Comparison of ENCODE assay signal across 8 cellular contexts in genomic region chr7:39948932-39949928, GRCh38. TPM values are rescaled to one million over a fixed set of nuclear protein-coding genes. Genes with fewer than 3 reads are reported as not detected.
DNase-seq lines count a peak whose midpoint lies in the region; ATAC-seq lines count a peak whose summit lies in the region.

No MANE protein-coding gene starts in this region.

- no peaks in the 10 kb centered on the region for H3K27me3 ChIP-seq in effector memory CD4-positive, alpha-beta T cell (replicated peaks; ENCODE audit: control insufficient read depth, insufficient read depth, low read length, poor library complexity, severe bottlenecking)

- H3K27ac ChIP-seq in effector memory CD4-positive, alpha-beta T cell (ENCODE audit: insufficient read depth, low read length, poor library complexity, severe bottlenecking) = peak overlapping the region; percentile 98

- peak overlapping the region; percentile 97 for H3K4me3 ChIP-seq in effector memory CD4-positive, alpha-beta T cell (ENCODE audit: insufficient read depth, low read depth, low read length, poor library complexity, severe bottlenecking)

- H3K4me1 ChIP-seq in effector memory CD4-positive, alpha-beta T cell (ENCODE audit: control insufficient read depth, insufficient read depth, low read length, poor library complexity, severe bottlenecking) = peaks cover 19% of the 10 kb centered on the region

- H3K36me3 ChIP-seq in effector memory CD4-positive, alpha-beta T cell (ENCODE audit: control insufficient read depth, insufficient read depth, low read length) = no peaks in the 10 kb centered on the region

- peak; percentile 98 for DNase-seq in COR-L47 (lab: John Stamatoyannopoulos, UW)
- peak; percentile 100 for DNase-seq in HT1080 (ENCODE audit: low read depth)
- DNase-seq in NOMO-1 (lab: John Stamatoyannopoulos, UW; ENCODE audit: unreplicated experiment in 2 of 2) = peak; percentile 98 to 100
- DNase-seq in activated CD8-positive, alpha-beta memory T cell treated with anti-CD3 and anti-CD28 coated beads for 48 hours (ENCODE audit: low read depth in 2 of 3, low spot score in 2 of 3) = peak; percentile 81 to 96 (median 90)
- peak; percentile 96 to 97 (median 96) for DNase-seq in effector memory CD4-positive, alpha-beta T cell
- DNase-seq in lung microvascular endothelial cell (ENCODE audit: low read depth in 2 of 2) = peak; percentile 100
- peak; percentile 90 to 97 (median 95) for DNase-seq in stimulated activated CD4-positive, alpha-beta T cell treated with anti-CD3 and anti-CD28 coated beads, TNF-alpha, amount 100 ng/mL, for 4 hours (ENCODE audit: low read depth in 3 of 3)

- peak; percentile 62 for ATAC-seq in GM21367 (IDR thresholded peaks at IDR 0.05; ENCODE audit: unreplicated experiment)

- no peaks in the 10 kb centered on the region for H3K9me3 ChIP-seq in effector memory CD4-positive, alpha-beta T cell (ENCODE audit: control insufficient read depth, low read length)

RNA-seq across cellular contexts. Expression of gene CDK13, which starts 0.8 kb away (rescaled TPM):
- 26.2 and 27.0 TPM in 2 replicates for total RNA-seq in HT1080 (2014; rRNA removed; shearing (Covaris generic))
- polyA plus RNA-seq in HT1080 (2015; cell fraction: cytosol; rRNA removed) = 14.0 and 17.6 TPM in 2 replicates
- polyA plus RNA-seq in HT1080 (2015; cell fraction: nucleus; rRNA removed) = 37.7 and 40.4 TPM in 2 replicates
- 22.4 and 39.5 TPM in 2 replicates for total RNA-seq in lung microvascular endothelial cell

Comparison
In these comparisons a context has a peak if more than half of its experiments do, and no peak if none do; other contexts are left out.
1. Peak in every context shown above with its lines: DNase-seq, ATAC-seq, H3K4me3 ChIP-seq and H3K27ac ChIP-seq.